In genomic region chr11:387193-387793, GRCh38 we compare ENCODE assay signal across 17 cellular contexts. TPM values are rescaled to one million over a fixed set of nuclear protein-coding genes. Genes with fewer than 3 reads are reported as not detected.
A peak's percentile ranks its signal among the peaks of the same experiment; 100 is the strongest.
DNase-seq lines count a peak whose midpoint lies in the region; ATAC-seq and TF ChIP-seq lines count a peak whose summit lies in the region.
"Had no signal": no experiment of that assay in that cellular context is flagged by ENCODE, and none has a peak within 500 bp of the region (broad histone marks: within the 10 kb centered on the region; RNA-seq: fewer than 3 reads in every experiment).

No MANE protein-coding gene starts in this region.

- peaks cover 17% of the 10 kb centered on the region in 2 donors for H3K4me1 Mint-ChIP-seq in natural killer cell treated with Interleukin-12 subunit alpha and Interleukin-12 subunit beta and Interleukin-15 and Interleukin-18, amount 100 ng/mL, for 72 hours (ENCODE audit: low read depth in 2 of 2)
- H3K4me1 Mint-ChIP-seq: GM23338 had no signal

- POLR2A ChIA-PET in AG04449 (lab: Yijun Ruan, JAX) = no interaction called here

- no peak overlapping the region for H3K4me3 ChIP-seq in AG04449 (ENCODE audit: low read depth, low read length)
- H3K4me3 ChIP-seq: GM23338 had no signal

- peaks cover 0 to 2% of the 10 kb centered on the region in 2 donors for H3K27me3 Mint-ChIP-seq in natural killer cell treated with Interleukin-12 subunit alpha and Interleukin-12 subunit beta and Interleukin-15 and Interleukin-18, amount 100 ng/mL, for 72 hours

- no peak for ATAC-seq in natural killer cell treated with Interleukin-12 subunit alpha and Interleukin-12 subunit beta and Interleukin-15 and Interleukin-18, amount 100 ng/mL, for 72 hours
- no peak for ATAC-seq in HG03378 (IDR thresholded peaks at IDR 0.05; ENCODE audit: unreplicated experiment)
- ATAC-seq: GM23338 had no signal

- H3K27ac Mint-ChIP-seq in natural killer cell treated with Interleukin-12 subunit alpha and Interleukin-12 subunit beta and Interleukin-15 and Interleukin-18, amount 100 ng/mL, for 72 hours = no peak overlapping the region
- H3K27ac Mint-ChIP-seq: B cell, GM23338 had no signal

- no peak for DNase-seq in AG04449 (ENCODE audit: low read depth, low spot score)
- peak; percentile 16 for DNase-seq in HT-29 (ENCODE audit: low spot score)
- DNase-seq in dermis blood vessel endothelial cell = peak; percentile 35
- DNase-seq in natural killer cell treated with Interleukin-12 subunit alpha and Interleukin-12 subunit beta and Interleukin-15 and Interleukin-18, amount 100 ng/mL, for 72 hours (ENCODE audit: low spot score) = no peak
- DNase-seq in epidermal melanocyte (ENCODE audit: insufficient read length, low spot score) = no peak
- no peak for DNase-seq in NCI-H1436 (lab: John Stamatoyannopoulos, UW)
- no peak for DNase-seq in stimulated activated CD4-positive, alpha-beta T cell treated with anti-CD3 and anti-CD28 coated beads, Interleukin-4, amount 100 ng/mL, for 4 hours
- DNase-seq: NCI-H1105 treated with DMSO at 0.1 percent for 48 hours, NCI-H2029, NCI-H2171 treated with DMSO at 0.1 percent for 48 hours, NCI-H510A, NCI-H82, SHP77 treated with DMSO at 0.1 percent for 48 hours had no signal

- peaks cover 3% of the 10 kb centered on the region for H3K9me3 Mint-ChIP-seq in natural killer cell treated with Interleukin-12 subunit alpha and Interleukin-12 subunit beta and Interleukin-15 and Interleukin-18, amount 100 ng/mL, for 72 hours

- peak; percentile 8 for TF ChIP-seq CTCF in AG04449 (IDR thresholded peaks at IDR 0.05; ENCODE audit: insufficient read depth, low read length, missing control alignments)

- peaks cover 6% of the 10 kb centered on the region for H3K36me3 Mint-ChIP-seq in natural killer cell treated with Interleukin-12 subunit alpha and Interleukin-12 subunit beta and Interleukin-15 and Interleukin-18, amount 100 ng/mL, for 72 hours

- peak overlapping the region; percentile 16 for H3K4me3 Mint-ChIP-seq in natural killer cell treated with Interleukin-12 subunit alpha and Interleukin-12 subunit beta and Interleukin-15 and Interleukin-18, amount 100 ng/mL, for 72 hours
- H3K4me3 Mint-ChIP-seq: B cell, GM23338 had no signal

- CTCF ChIA-PET in AG04449 (lab: Yijun Ruan, JAX) = interaction anchor here (0.9 to 1.7 kb wide), 5 partner anchors 10 to 81 kb away, joined by 3 to 6 read pairs (median 3); no protein-coding TSS in a partner anchor

RNA-seq across cellular contexts. Expression of gene PKP3, which starts 6.7 kb away (rescaled TPM):
- total RNA-seq in HT-29 (2014; rRNA removed; shearing (Covaris generic)) = 284 and 306 TPM in 2 replicates
- 0.09 and 0.68 TPM in 2 replicates for total RNA-seq in dermis blood vessel endothelial cell
- not detected for total RNA-seq in natural killer cell treated with Interleukin-12 subunit alpha and Interleukin-12 subunit beta and Interleukin-15 and Interleukin-18, amount 100 ng/mL, for 72 hours
- total RNA-seq: B cell had no signal

RNA-seq across cellular contexts. Expression of gene B4GALNT4, which starts 18.0 kb away (rescaled TPM):
- not detected in 2 replicates for total RNA-seq in HT-29 (2014; rRNA removed; shearing (Covaris generic))
- 0.42 and 5.6 TPM in 2 replicates for total RNA-seq in dermis blood vessel endothelial cell
- under 1 TPM in 1 of 2 donors, not detected in 1; 0.50 TPM for total RNA-seq in natural killer cell treated with Interleukin-12 subunit alpha and Interleukin-12 subunit beta and Interleukin-15 and Interleukin-18, amount 100 ng/mL, for 72 hours
- total RNA-seq: B cell had no signal

RNA-seq across cellular contexts. Expression of gene SIGIRR, which starts 27.5 kb away (rescaled TPM):
- 295 and 312 TPM in 2 replicates for total RNA-seq in HT-29 (2014; rRNA removed; shearing (Covaris generic))
- total RNA-seq in dermis blood vessel endothelial cell = 43.2 and 52.2 TPM in 2 replicates
- 10 to 100 TPM; 39.0 to 44.9 TPM for total RNA-seq in natural killer cell treated with Interleukin-12 subunit alpha and Interleukin-12 subunit beta and Interleukin-15 and Interleukin-18, amount 100 ng/mL, for 72 hours

RNA-seq across cellular contexts. Expression of gene ANO9, which starts 54.5 kb away (rescaled TPM):
- 63.7 and 94.0 TPM in 2 replicates for total RNA-seq in HT-29 (2014; rRNA removed; shearing (Covaris generic))
- total RNA-seq in dermis blood vessel endothelial cell = 0.42 and 10.7 TPM in 2 replicates
- 1 to 10 TPM; 2.4 to 6.7 TPM for total RNA-seq in natural killer cell treated with Interleukin-12 subunit alpha and Interleukin-12 subunit beta and Interleukin-15 and Interleukin-18, amount 100 ng/mL, for 72 hours
- total RNA-seq: A172 had no signal

Comparison
In these comparisons a context has a peak if more than half of its experiments do, and no peak if none do; other contexts are left out.
1. DNase-seq: peak in HT-29 (single experiment) and dermis blood vessel endothelial cell (single experiment); none in AG04449 (single experiment), natural killer cell treated with Interleukin-12 subunit alpha and Interleukin-12 subunit beta and Interleukin-15 and Interleukin-18, amount 100 ng/mL, for 72 hours (single experiment), epidermal melanocyte (single experiment), NCI-H1436 (single experiment) and stimulated activated CD4-positive, alpha-beta T cell treated with anti-CD3 and anti-CD28 coated beads, Interleukin-4, amount 100 ng/mL, for 4 hours (0 of 2).
2. RNA of gene PKP3, which starts 6.7 kb away (total RNA-seq): 284 to 306 TPM in HT-29; 0.09 to 0.68 TPM in dermis blood vessel endothelial cell and not detected in natural killer cell treated with Interleukin-12 subunit alpha and Interleukin-12 subunit beta and Interleukin-15 and Interleukin-18, amount 100 ng/mL, for 72 hours; every median in the first group is over 100 times any median in the second.